Comparison of ENCODE assay signal across 8 cellular contexts in the genomic region with DNA sequence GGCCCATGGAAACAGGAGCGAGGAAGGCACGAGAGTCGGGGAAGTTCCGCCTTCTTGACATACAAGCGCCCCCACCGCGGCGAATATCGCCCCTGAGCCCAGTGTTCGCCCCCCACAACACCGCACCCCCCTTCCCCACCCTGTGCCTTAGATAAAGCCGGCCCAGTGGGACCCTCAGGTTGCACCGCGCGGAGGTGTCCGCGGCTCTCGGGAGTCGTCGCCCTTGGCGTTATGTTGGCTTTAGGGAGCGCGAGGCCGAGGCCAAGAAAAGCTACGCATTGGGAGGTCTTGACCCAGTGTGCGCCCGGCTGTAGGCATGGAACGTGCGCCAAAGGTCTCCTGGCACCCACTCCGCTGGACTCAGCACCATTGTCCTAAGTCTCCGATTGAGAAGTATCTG. TPM values are rescaled to one million over a fixed set of nuclear protein-coding genes. Genes with fewer than 3 reads are reported as not detected.
DNase-seq lines count a peak whose midpoint lies in the region; ATAC-seq, FAIRE-seq and TF ChIP-seq lines count a peak whose summit lies in the region.

No MANE protein-coding gene starts in this region.

- H3K36me3 ChIP-seq in small intestine (ENCODE audit: control insufficient read depth in 2 of 2, insufficient read depth in 2 of 2, low read length in 2 of 2) = peaks cover 0 to 7% of the 10 kb centered on the region in 2 donors
- no peaks in the 10 kb centered on the region for H3K36me3 ChIP-seq in PC-3 (ENCODE audit: low read depth, low read length)

- no peaks in the 10 kb centered on the region for H3F3A ChIP-seq in PC-3 (ENCODE audit: low read length, unreplicated experiment)

- no peaks in the 10 kb centered on the region for H3K27me3 ChIP-seq in small intestine (ENCODE audit: control insufficient read depth in 2 of 2, insufficient read depth in 2 of 2, low read length in 2 of 2)
- no peaks in the 10 kb centered on the region for H3K27me3 ChIP-seq in PC-3 (ENCODE audit: low read length)

- POLR2A ChIA-PET in PC-3 (lab: Charles Lee; ENCODE audit: unreplicated experiment) = no interaction called here

- H3K9me2 ChIP-seq in PC-3 (replicated peaks; ENCODE audit: low read length) = no peaks in the 10 kb centered on the region

- H3K27me3 Mint-ChIP-seq in immature natural killer cell (ENCODE audit: low read depth in 3 of 3) = peaks cover 7 to 15% (median 7%) of the 10 kb centered on the region in 3 donors

- no peak overlapping the region for H3K9ac ChIP-seq in PC-3 (ENCODE audit: low read length)

- no peak for FAIRE-seq in small intestine (lab: Jason Lieb, UNC)
- FAIRE-seq in urothelium cell line (lab: Jason Lieb, UNC) = no peak

- H4K20me1 ChIP-seq in PC-3 (ENCODE audit: low read length) = no peaks in the 10 kb centered on the region

- H3K4me1 Mint-ChIP-seq in immature natural killer cell = peaks cover 34 to 37% of the 10 kb centered on the region in 2 donors

- intact Hi-C loops in PC-3 (cut with micrococcal nuclease) = no loop called here

- H3K9me3 ChIP-seq in small intestine (ENCODE audit: control insufficient read depth, low read depth) (no peaks in the 10 kb centered on the region), PC-3 (ENCODE audit: low read length) (no peaks in the 10 kb centered on the region)

- no peak overlapping the region for H3K4me2 ChIP-seq in PC-3 (ENCODE audit: low read length)

- TF ChIP-seq CTCF in HFF-Myc (IDR thresholded peaks at IDR 0.05; ENCODE audit: low read depth, low read length, missing control alignments) (no peak), astrocyte of the spinal cord (IDR thresholded peaks at IDR 0.05; ENCODE audit: low read depth, low read length) (no peak), PC-3 (conservative IDR thresholded peaks at IDR 0.05; ENCODE audit: low read depth, low read length) (no peak)

- no peaks in the 10 kb centered on the region for H3K79me2 ChIP-seq in PC-3 (ENCODE audit: low read length)

- peak overlapping the region; percentile 94 to 98 (median 95) for H3K4me3 Mint-ChIP-seq in immature natural killer cell

- ATAC-seq in PC-3 = no peak

- BruUV-seq in PC-3 (replicated peaks; lab: Mats Ljungman, UMichigan) = no TSS peak

- DNase-seq in HFF-Myc (ENCODE audit: extremely low read depth, low read depth) (no peak), astrocyte of the spinal cord (ENCODE audit: low read depth, low spot score) (no peak), immature natural killer cell (no peak), small intestine (no peak), PC-3 (no peak), NCI-H187 (lab: John Stamatoyannopoulos, UW) (no peak), urothelium cell line (ENCODE audit: low spot score) (no peak), COLO829 (ENCODE audit: low spot score) (no peak)

- in situ Hi-C loops in astrocyte of the spinal cord (cut with HindIII; ENCODE audit: low sequenced_read_pairs) = no loop called here

- H3K9me3 Mint-ChIP-seq in immature natural killer cell = peaks cover 9 to 41% (median 36%) of the 10 kb centered on the region in 6 donors

- no peak overlapping the region for H2AFZ ChIP-seq in PC-3 (ENCODE audit: low read length)

- WGBS in small intestine, 3 donors = 16 to 47% (median 36%) methylated on average over 23 to 31 of the region's 31 CpGs

- H3K27ac ChIP-seq in small intestine (ENCODE audit: low read depth in 1 of 2, low read length in 1 of 2) (peak overlapping the region in 1 of 2 donors; percentile 67), PC-3 (ENCODE audit: low read length) (no peak overlapping the region)

- H3K4me3 ChIP-seq in HFF-Myc (replicated peaks; ENCODE audit: low read depth, low read length) (peak overlapping the region; percentile 57), astrocyte of the spinal cord (ENCODE audit: low read depth, low read length) (peak overlapping the region; percentile 71), small intestine (ENCODE audit: low read depth in 1 of 2, low read length in 2 of 2) (peak overlapping the region; percentile 35 to 58), PC-3 (ENCODE audit: low read length) (no peak overlapping the region)

- peaks cover 27 to 39% (median 34%) of the 10 kb centered on the region in 3 donors for H3K36me3 Mint-ChIP-seq in immature natural killer cell

- CTCF ChIA-PET in PC-3 (lab: Charles Lee) = no interaction called here

- H3K4me1 ChIP-seq in small intestine (ENCODE audit: control insufficient read depth in 2 of 2, insufficient read depth in 1 of 2, low read depth in 1 of 2, low read length in 1 of 2) = peaks cover 0 to 2% of the 10 kb centered on the region in 2 donors
- H3K4me1 ChIP-seq in PC-3 (ENCODE audit: insufficient read depth, low read length) = no peaks in the 10 kb centered on the region

- H3K27ac Mint-ChIP-seq in immature natural killer cell = peak overlapping the region; percentile 88 to 99 (median 98)

RNA-seq across cellular contexts. Expression of a gene that starts 0.6 kb away (rescaled TPM):
- polyA plus RNA-seq in immature natural killer cell = 1 to 10 TPM in 1 of 3 donors, under 1 TPM in 1, not detected in 1; 0.60 to 1.2 TPM
- polyA plus RNA-seq in small intestine = 1 to 10 TPM in 1 of 3 donors, under 1 TPM in 2; 0.22 to 1.3 (median 0.27) TPM
- not detected in 2 replicates for total RNA-seq in PC-3 (2014; rRNA removed)

RNA-seq across cellular contexts. Expression of a gene that starts 10.9 kb away (rescaled TPM):
- polyA plus RNA-seq in immature natural killer cell (1 to 10 TPM in 2 of 3 donors, not detected in 1; 1.1 to 2.0 TPM), small intestine (1 to 10 TPM; 1.1 to 3.0 (median 1.1) TPM)
- 11.2 and 12.8 TPM in 2 replicates for total RNA-seq in PC-3 (2014; rRNA removed)

RNA-seq across cellular contexts. Expression of a gene that starts 26.3 kb away (rescaled TPM):
- polyA plus RNA-seq in immature natural killer cell = 10 to 100 TPM in 2 of 3 donors, 1 to 10 TPM in 1; 5.8 to 13.8 (median 11.4) TPM
- polyA plus RNA-seq in small intestine = 1 to 10 TPM; 3.2 to 5.1 (median 3.4) TPM
- 14.8 and 15.9 TPM in 2 replicates for total RNA-seq in PC-3 (2014; rRNA removed)

RNA-seq across cellular contexts. Expression of a gene that starts 32.1 kb away (rescaled TPM):
- polyA plus RNA-seq in immature natural killer cell (10 to 100 TPM in 1 of 3 donors, 1 to 10 TPM in 2; 3.4 to 12.2 (median 4.4) TPM), small intestine (1 to 10 TPM; 1.8 to 7.6 (median 6.7) TPM)
- total RNA-seq in PC-3 (2014; rRNA removed) = 49.2 and 73.8 TPM in 2 replicates

RNA-seq across cellular contexts. Expression of a gene that starts 35.6 kb away (rescaled TPM):
- polyA plus RNA-seq in immature natural killer cell = 1 to 10 TPM; 2.3 to 3.6 (median 2.5) TPM
- polyA plus RNA-seq in small intestine = 10 to 100 TPM in 1 of 3 donors, 1 to 10 TPM in 2; 7.3 to 11.4 (median 7.8) TPM
- total RNA-seq in PC-3 (2014; rRNA removed) = 8.9 and 13.4 TPM in 2 replicates
